ENCODE assay signal across 7 cellular contexts in the genomic region with DNA sequence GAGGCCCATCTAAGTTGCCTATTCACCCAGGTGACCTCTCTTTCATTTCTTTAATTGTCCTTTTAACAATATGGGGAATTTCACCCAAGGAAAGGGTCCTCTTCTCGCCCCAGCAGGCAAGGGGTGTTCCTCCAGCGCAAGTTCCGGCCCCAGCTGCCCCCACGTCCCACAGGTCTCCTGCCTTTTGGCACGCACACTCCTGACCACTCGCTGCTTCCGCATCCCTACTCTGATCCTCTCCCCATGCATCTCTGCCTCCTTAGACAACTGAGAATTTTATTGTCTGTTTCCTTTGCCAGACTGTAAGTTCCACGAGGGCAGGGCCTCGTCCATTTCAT. TPM values are rescaled to one million over a fixed set of nuclear protein-coding genes. Genes with fewer than 3 reads are reported as not detected.
DNase-seq lines count a peak whose midpoint lies in the region; ATAC-seq and TF ChIP-seq lines count a peak whose summit lies in the region.
"Had no signal": no experiment of that assay in that cellular context is flagged by ENCODE, and none has a peak within 500 bp of the region (broad histone marks: within the 10 kb centered on the region; RNA-seq: fewer than 3 reads in every experiment).

No MANE protein-coding gene starts in this region.

- peak overlapping the region; percentile 59 for H3K4me2 ChIP-seq in DOHH2 (ENCODE audit: low read length)

- H3K9me3 Mint-ChIP-seq in activated naive CD8-positive, alpha-beta T cell treated with anti-CD3 and anti-CD28 coated beads for 36 hours = no peaks in the 10 kb centered on the region

- H3K36me3 Mint-ChIP-seq in activated naive CD8-positive, alpha-beta T cell treated with anti-CD3 and anti-CD28 coated beads for 36 hours = peaks cover 43% of the 10 kb centered on the region

- H3K27ac ChIP-seq in DOHH2 (ENCODE audit: low read depth, low read length) = peak overlapping the region; percentile 25; the same call in 1 of the 2 replicates

- ATAC-seq in GM19324 (IDR thresholded peaks at IDR 0.05; ENCODE audit: low FRiP score, unreplicated experiment) (no peak), HG02870 (IDR thresholded peaks at IDR 0.05; ENCODE audit: unreplicated experiment) (no peak)

- H3K9me3 ChIP-seq in DOHH2 (ENCODE audit: control insufficient read depth, insufficient read depth, low read length) (no peaks in the 10 kb centered on the region), mononuclear cell (ENCODE audit: low read depth, low read length) (no peaks in the 10 kb centered on the region)

- peak overlapping the region; percentile 88 for H3K27ac Mint-ChIP-seq in activated naive CD8-positive, alpha-beta T cell treated with anti-CD3 and anti-CD28 coated beads for 36 hours

- H3K36me3 ChIP-seq in DOHH2 (ENCODE audit: control insufficient read depth, low read length) = peaks cover 36% of the 10 kb centered on the region

- no peaks in the 10 kb centered on the region for H3K9me2 ChIP-seq in DOHH2 (replicated peaks; ENCODE audit: control insufficient read depth, low read length)

- H4K20me1 ChIP-seq in DOHH2 (ENCODE audit: control insufficient read depth, insufficient read depth, low read depth, low read length) = peaks cover 17% of the 10 kb centered on the region

- peaks cover 1% of the 10 kb centered on the region; the same call in 1 of the 2 replicates for H3K27me3 ChIP-seq in DOHH2 (ENCODE audit: control insufficient read depth, low read length)
- H3K27me3 ChIP-seq in mononuclear cell (ENCODE audit: insufficient read depth, low read length) = no peaks in the 10 kb centered on the region

- H3K4me3 ChIP-seq in DOHH2 (ENCODE audit: low read length) = peak overlapping the region; percentile 77
- peak overlapping the region; percentile 99 for H3K4me3 ChIP-seq in mononuclear cell (ENCODE audit: low read length)

- H3F3A ChIP-seq in DOHH2 (ENCODE audit: control insufficient read depth, insufficient read depth) = peaks cover 16% of the 10 kb centered on the region

- peaks cover 30% of the 10 kb centered on the region for H3K4me1 Mint-ChIP-seq in activated naive CD8-positive, alpha-beta T cell treated with anti-CD3 and anti-CD28 coated beads for 36 hours

- no peak for DNase-seq in activated naive CD8-positive, alpha-beta T cell treated with anti-CD3 and anti-CD28 coated beads for 36 hours
- no peak for DNase-seq in NCI-H1092 treated with DMSO at 0.1 percent for 48 hours (lab: John Stamatoyannopoulos, UW)

- H3K4me1 ChIP-seq in DOHH2 (ENCODE audit: control insufficient read depth, low read length) (peaks cover 38% of the 10 kb centered on the region), mononuclear cell (ENCODE audit: insufficient read depth, low read length) (peaks cover 40% of the 10 kb centered on the region)

- TF ChIP-seq CTCF in DOHH2 (IDR thresholded peaks at IDR 0.05; ENCODE audit: low read depth, low read length, poor library complexity, severe bottlenecking) = no peak

- H3K27me3 Mint-ChIP-seq in activated naive CD8-positive, alpha-beta T cell treated with anti-CD3 and anti-CD28 coated beads for 36 hours = no peaks in the 10 kb centered on the region

- peaks cover 45% of the 10 kb centered on the region for H3K79me2 ChIP-seq in DOHH2 (ENCODE audit: control insufficient read depth, low read length)

- peak overlapping the region; percentile 86 for H3K4me3 Mint-ChIP-seq in activated naive CD8-positive, alpha-beta T cell treated with anti-CD3 and anti-CD28 coated beads for 36 hours

RNA-seq across cellular contexts. Expression of gene ARPC2, which starts 0.7 kb away (rescaled TPM):
- total RNA-seq in activated naive CD8-positive, alpha-beta T cell treated with anti-CD3 and anti-CD28 coated beads for 36 hours = 100 to 1,000 TPM; 562 to 566 TPM
- 551 TPM for total RNA-seq in mononuclear cell

RNA-seq across cellular contexts. Expression of gene GPBAR1, which starts 44.5 kb away (rescaled TPM):
- total RNA-seq in activated naive CD8-positive, alpha-beta T cell treated with anti-CD3 and anti-CD28 coated beads for 36 hours = under 1 TPM; 0.24 to 0.58 TPM
- total RNA-seq in mononuclear cell = 2.9 TPM

RNA-seq across cellular contexts. Expression of gene CXCR1, which starts 49.5 kb away (rescaled TPM):
- not detected for total RNA-seq in activated naive CD8-positive, alpha-beta T cell treated with anti-CD3 and anti-CD28 coated beads for 36 hours
- 0.10 TPM for total RNA-seq in mononuclear cell
- total RNA-seq: HT1080 had no signal

RNA-seq across cellular contexts. Expression of gene AAMP, which starts 53.6 kb away (rescaled TPM):
- 10 to 100 TPM; 94.6 to 97.7 TPM for total RNA-seq in activated naive CD8-positive, alpha-beta T cell treated with anti-CD3 and anti-CD28 coated beads for 36 hours
- 27.1 TPM for total RNA-seq in mononuclear cell

RNA-seq across cellular contexts. Expression of gene PNKD, which starts 54.0 kb away (rescaled TPM):
- 10 to 100 TPM; 23.6 to 25.1 TPM for total RNA-seq in activated naive CD8-positive, alpha-beta T cell treated with anti-CD3 and anti-CD28 coated beads for 36 hours
- total RNA-seq in mononuclear cell = 14.2 TPM
